Comparison of ENCODE assay signal across 34 cellular contexts in genomic region chr3:16861432-16861831, GRCh38. TPM values are rescaled to one million over a fixed set of nuclear protein-coding genes. Genes with fewer than 3 reads are reported as not detected.
"Had no signal": no experiment of that assay in that cellular context is flagged by ENCODE, and none has a peak within 500 bp of the region (broad histone marks: within the 10 kb centered on the region; RNA-seq: fewer than 3 reads in every experiment).

No MANE protein-coding gene starts in this region.

- H3K4me3 ChIP-seq: MG63 had no signal

- H3K27ac ChIP-seq: KMS-11 had no signal

- H3K27me3 ChIP-seq: MG63 had no signal

- DNase-seq: Karpas-422, Kasumi-1, MG63, MM.1S, MV-4-11, NCI-H1048, NCI-H1092, NCI-H1092 treated with DMSO at 0.1 percent for 48 hours, NCI-H1105, NCI-H1105 treated with DMSO at 0.1 percent for 48 hours, NCI-H1417, NCI-H1417 treated with DMSO at 0.1 percent for 48 hours, NCI-H1436, NCI-H1436 treated with DMSO at 0.1 percent for 48 hours, NCI-H146, NCI-H1694, NCI-H1694 treated with DMSO at 0.1 percent for 48 hours, NCI-H187, NCI-H187 treated with DMSO at 0.1 percent for 48 hours, NCI-H2029, NCI-H2029 treated with DMSO at 0.1 percent for 48 hours, NCI-H2081 treated with DMSO at 0.1 percent for 48 hours, NCI-H2107, NCI-H2171, NCI-H2171 treated with DMSO at 0.1 percent for 48 hours, NCI-H2227 treated with DMSO at 0.1 percent for 48 hours, NCI-H226, NCI-H345, NCI-H446, NCI-H446 treated with DMSO at 0.1 percent for 48 hours, NCI-H510A treated with DMSO at 0.1 percent for 48 hours, NCI-H524 had no signal

- H3K36me3 ChIP-seq: MG63 had no signal

RNA-seq across cellular contexts. Expression of gene PLCL2, which starts 23.3 kb away (rescaled TPM):
- total RNA-seq: LHCN-M2 had no signal
